In genomic region chr10:100009283-100009792, GRCh38 we compare ENCODE assay signal across 1 cellular context.
A peak's percentile ranks its signal among the peaks of the same experiment; 100 is the strongest.
TF ChIP-seq lines count a peak whose summit lies in the region.

No MANE protein-coding gene starts in this region.

TF ChIP-seq in K562, 482 proteins besides CTCF, POLR2A, EP300 and RAD21 (continued from another document):
- TF ChIP-seq ZNF512 (tag; IDR thresholded peaks at IDR 0.05) (no peak), FOXK2 (conservative IDR thresholded peaks at IDR 0.05 in 1 of 2, IDR thresholded peaks at IDR 0.05 in 1 of 2; ENCODE audit: low read depth in 2 of 2) (no peak), TAF9B (IDR thresholded peaks at IDR 0.05; ENCODE audit: partially characterized antibody) (no peak), THRA (IDR thresholded peaks at IDR 0.05) (no peak), MED1 (CRISPR knock-in tag; IDR thresholded peaks at IDR 0.05; ENCODE audit: borderline replicate concordance) (no peak), ZNF668 (CRISPR knock-in tag; IDR thresholded peaks at IDR 0.05) (no peak), RFX5 (IDR thresholded peaks at IDR 0.05; ENCODE audit: low read depth, low read length) (no peak), HDAC6 (IDR thresholded peaks at IDR 0.05; ENCODE audit: low read depth, low read length) (no peak), TAL1 (IDR thresholded peaks at IDR 0.05) (no peak), TCF3 (CRISPR knock-in tag; IDR thresholded peaks at IDR 0.05) (no peak), TSHZ1 (CRISPR knock-in tag; IDR thresholded peaks at IDR 0.05) (no peak), ATF1 (CRISPR knock-in tag; IDR thresholded peaks at IDR 0.05) (no peak), ATF1 (tag; IDR thresholded peaks at IDR 0.05) (no peak), NFIX (CRISPR knock-in tag; IDR thresholded peaks at IDR 0.05; ENCODE audit: low read depth) (no peak), POLR2H (tag; IDR thresholded peaks at IDR 0.05; ENCODE audit: low read depth) (no peak), ZNF316 (IDR thresholded peaks at IDR 0.05) (no peak)
- TF ChIP-seq, protein P1, sequence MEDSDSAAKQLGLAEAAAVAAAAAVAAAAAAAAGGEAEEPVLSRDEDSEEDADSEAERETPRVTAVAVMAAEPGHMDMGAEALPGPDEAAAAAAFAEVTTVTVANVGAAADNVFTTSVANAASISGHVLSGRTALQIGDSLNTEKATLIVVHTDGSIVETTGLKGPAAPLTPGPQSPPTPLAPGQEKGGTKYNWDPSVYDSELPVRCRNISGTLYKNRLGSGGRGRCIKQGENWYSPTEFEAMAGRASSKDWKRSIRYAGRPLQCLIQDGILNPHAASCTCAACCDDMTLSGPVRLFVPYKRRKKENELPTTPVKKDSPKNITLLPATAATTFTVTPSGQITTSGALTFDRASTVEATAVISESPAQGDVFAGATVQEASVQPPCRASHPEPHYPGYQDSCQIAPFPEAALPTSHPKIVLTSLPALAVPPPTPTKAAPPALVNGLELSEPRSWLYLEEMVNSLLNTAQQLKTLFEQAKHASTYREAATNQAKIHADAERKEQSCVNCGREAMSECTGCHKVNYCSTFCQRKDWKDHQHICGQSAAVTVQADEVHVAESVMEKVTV (CRISPR knock-in tag; IDR thresholded peaks at IDR 0.05), result 0 out of 2 replicates have a peak, but pooled peaks have one; percentile 9
